Comparison of ENCODE assay signal across 1 cellular context in the genomic region with DNA sequence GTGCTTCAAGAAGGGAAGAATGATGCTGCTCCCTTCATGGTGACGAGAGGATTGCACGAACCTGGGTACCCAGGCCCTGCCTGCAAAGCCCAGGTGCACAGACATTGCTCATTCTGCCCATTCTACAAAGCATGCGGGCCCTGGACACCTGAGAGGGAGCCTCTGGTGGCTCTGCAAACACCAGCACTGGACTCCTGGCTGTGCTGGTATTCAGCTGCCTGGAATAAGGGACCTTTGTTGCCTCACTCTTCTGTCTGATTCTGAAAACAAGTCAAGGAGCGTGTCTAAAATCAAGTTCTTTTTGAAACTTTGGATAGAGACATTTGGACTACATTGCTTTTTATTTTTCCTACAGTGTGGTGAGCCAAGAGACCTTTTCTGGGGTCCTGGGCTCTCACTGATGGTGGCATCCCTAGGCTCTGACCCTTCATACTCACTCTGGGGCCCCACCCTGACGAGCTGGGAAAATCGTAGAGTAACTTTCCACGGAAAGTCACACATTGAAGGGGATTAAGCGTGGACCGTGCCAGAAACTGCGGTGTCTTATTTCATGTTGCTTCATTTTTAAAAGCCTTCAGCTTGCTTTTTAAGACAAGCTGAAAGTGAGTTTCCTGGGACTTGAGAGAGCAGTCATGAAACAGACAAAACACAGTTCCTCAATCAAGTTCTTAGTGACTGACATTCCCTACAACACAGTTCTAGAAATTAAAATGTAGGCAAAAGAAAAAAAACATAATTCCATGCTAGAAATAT.
TF ChIP-seq lines count a peak whose summit lies in the region.

No MANE protein-coding gene starts in this region.

TF ChIP-seq in HEK293, 187 proteins besides CTCF, POLR2A, EP300 and RAD21 (continued from another document):
- TF ChIP-seq, protein P1, sequence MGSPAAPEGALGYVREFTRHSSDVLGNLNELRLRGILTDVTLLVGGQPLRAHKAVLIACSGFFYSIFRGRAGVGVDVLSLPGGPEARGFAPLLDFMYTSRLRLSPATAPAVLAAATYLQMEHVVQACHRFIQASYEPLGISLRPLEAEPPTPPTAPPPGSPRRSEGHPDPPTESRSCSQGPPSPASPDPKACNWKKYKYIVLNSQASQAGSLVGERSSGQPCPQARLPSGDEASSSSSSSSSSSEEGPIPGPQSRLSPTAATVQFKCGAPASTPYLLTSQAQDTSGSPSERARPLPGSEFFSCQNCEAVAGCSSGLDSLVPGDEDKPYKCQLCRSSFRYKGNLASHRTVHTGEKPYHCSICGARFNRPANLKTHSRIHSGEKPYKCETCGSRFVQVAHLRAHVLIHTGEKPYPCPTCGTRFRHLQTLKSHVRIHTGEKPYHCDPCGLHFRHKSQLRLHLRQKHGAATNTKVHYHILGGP (tag by site-specific recombination; IDR thresholded peaks at IDR 0.05) = no peak
- TF ChIP-seq ZNF791 (tag by site-specific recombination; IDR thresholded peaks at IDR 0.05) = no peak
- no peak for TF ChIP-seq ZNF302 (tag by site-specific recombination; IDR thresholded peaks at IDR 0.05; ENCODE audit: low read depth)
- TF ChIP-seq SALL2 (tag by site-specific recombination; IDR thresholded peaks at IDR 0.05; ENCODE audit: borderline replicate concordance) = no peak
- 0 out of 2 replicates have a peak, but pooled peaks have one; percentile 14 for TF ChIP-seq PRDM10 (tag by site-specific recombination; IDR thresholded peaks at IDR 0.05)
- no peak for TF ChIP-seq ZNF558 (tag by site-specific recombination; IDR thresholded peaks at IDR 0.05)
- TF ChIP-seq ZBTB20 (tag by site-specific recombination; IDR thresholded peaks at IDR 0.05) = 0 out of 2 replicates have a peak, but pooled peaks have one; percentile 29
- TF ChIP-seq, protein P2, sequence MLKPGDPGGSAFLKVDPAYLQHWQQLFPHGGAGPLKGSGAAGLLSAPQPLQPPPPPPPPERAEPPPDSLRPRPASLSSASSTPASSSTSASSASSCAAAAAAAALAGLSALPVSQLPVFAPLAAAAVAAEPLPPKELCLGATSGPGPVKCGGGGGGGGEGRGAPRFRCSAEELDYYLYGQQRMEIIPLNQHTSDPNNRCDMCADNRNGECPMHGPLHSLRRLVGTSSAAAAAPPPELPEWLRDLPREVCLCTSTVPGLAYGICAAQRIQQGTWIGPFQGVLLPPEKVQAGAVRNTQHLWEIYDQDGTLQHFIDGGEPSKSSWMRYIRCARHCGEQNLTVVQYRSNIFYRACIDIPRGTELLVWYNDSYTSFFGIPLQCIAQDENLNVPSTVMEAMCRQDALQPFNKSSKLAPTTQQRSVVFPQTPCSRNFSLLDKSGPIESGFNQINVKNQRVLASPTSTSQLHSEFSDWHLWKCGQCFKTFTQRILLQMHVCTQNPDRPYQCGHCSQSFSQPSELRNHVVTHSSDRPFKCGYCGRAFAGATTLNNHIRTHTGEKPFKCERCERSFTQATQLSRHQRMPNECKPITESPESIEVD (tag by site-specific recombination; IDR thresholded peaks at IDR 0.05) = peak; percentile 59; the same call in 1 of the 2 replicates
- TF ChIP-seq ZNF157 (tag by site-specific recombination; IDR thresholded peaks at IDR 0.05) = no peak
- no peak for TF ChIP-seq ZNF510 (tag by site-specific recombination; IDR thresholded peaks at IDR 0.05; ENCODE audit: insufficient replicate concordance)
